In genomic region chr19:53195265-53195879, GRCh38 we compare ENCODE assay signal across 8 cellular contexts. TPM values are rescaled to one million over a fixed set of nuclear protein-coding genes. Genes with fewer than 3 reads are reported as not detected.
DNase-seq lines count a peak whose midpoint lies in the region; ATAC-seq and TF ChIP-seq lines count a peak whose summit lies in the region.

No MANE protein-coding gene starts in this region.

- H3K36me3 ChIP-seq in H7 (replicated peaks; ENCODE audit: control insufficient read depth, insufficient read depth, low read length): no peaks in the 10 kb centered on the region

- DNase-seq in AG09309 (ENCODE audit: low read depth) (peak; percentile 58), H7 (peak; percentile 80), NCI-H460 (ENCODE audit: extremely low read depth, low read depth) (peak; percentile 20), kidney tubule cell (ENCODE audit: low spot score) (peak; percentile 76)
- peak; percentile 51 for DNase-seq in activated CD4-positive, alpha-beta T cell treated with anti-CD3 and anti-CD28 coated beads for 1 hour
- DNase-seq in central memory CD8-positive, alpha-beta T cell (ENCODE audit: low spot score in 2 of 2): peak; percentile 50 to 65
- DNase-seq in stimulated activated CD4-positive, alpha-beta T cell treated with anti-CD3 and anti-CD28 coated beads, Interleukin-2, amount 100 ng/mL, for 48 hours: peak; percentile 57 to 60

- H3K4me3 ChIP-seq in AG09309 (ENCODE audit: control insufficient read depth, low read depth, low read length): no peak overlapping the region
- H3K4me3 ChIP-seq in H7 (ENCODE audit: insufficient read depth, low read depth, low read length): no peak overlapping the region

- no peak overlapping the region for H3K27ac Mint-ChIP-seq in central memory CD8-positive, alpha-beta T cell (ENCODE audit: low read depth)

- H3K27me3 ChIP-seq in H7 (ENCODE audit: control insufficient read depth, insufficient read depth, low read length): peaks cover 5% of the 10 kb centered on the region; the same call in 1 of the 2 replicates

- H3K27me3 Mint-ChIP-seq in central memory CD8-positive, alpha-beta T cell: no peaks in the 10 kb centered on the region

- H3K9me3 Mint-ChIP-seq in central memory CD8-positive, alpha-beta T cell: peaks cover 5% of the 10 kb centered on the region

- peak; percentile 52 for ATAC-seq in central memory CD8-positive, alpha-beta T cell (replicated peaks; ENCODE audit: extremely low read depth, poor library complexity, severe bottlenecking)
- no peak for ATAC-seq in HG03520 (IDR thresholded peaks at IDR 0.05; ENCODE audit: unreplicated experiment)

- H3K36me3 Mint-ChIP-seq in central memory CD8-positive, alpha-beta T cell (ENCODE audit: insufficient read depth): peaks cover 16% of the 10 kb centered on the region

- peak; percentile 89 for TF ChIP-seq CTCF in AG09309 (IDR thresholded peaks at IDR 0.05; ENCODE audit: control insufficient read depth, insufficient read depth, low read depth, low read length, missing control alignments)

- peak overlapping the region; percentile 98 for H3K4me3 Mint-ChIP-seq in central memory CD8-positive, alpha-beta T cell

- peaks cover 33% of the 10 kb centered on the region for H3K4me1 Mint-ChIP-seq in central memory CD8-positive, alpha-beta T cell

RNA-seq across cellular contexts. Expression of gene ZNF665, which starts 2.2 kb away (rescaled TPM):
- 3.9 and 4.0 TPM in 2 replicates for total RNA-seq in H7 (2014; rRNA removed; shearing (Covaris generic))
- total RNA-seq in NCI-H460 (2014; rRNA removed; shearing (Covaris generic)): not detected in 2 replicates
- not detected in 2 replicates for polyA plus RNA-seq in NCI-H460 (2014; cell fraction: nucleus; rRNA removed)

RNA-seq across cellular contexts. Expression of gene ZNF347, which starts 36.5 kb away (rescaled TPM):
- 7.1 and 9.7 TPM in 2 replicates for total RNA-seq in H7 (2014; rRNA removed; shearing (Covaris generic))
- total RNA-seq in NCI-H460 (2014; rRNA removed; shearing (Covaris generic)): 1.3 and 2.0 TPM in 2 replicates
- polyA plus RNA-seq in NCI-H460 (2014; cell fraction: nucleus; rRNA removed): 0.40 and 0.41 TPM in 2 replicates

RNA-seq across cellular contexts. Expression of gene ZNF677, which starts 59.3 kb away (rescaled TPM):
- total RNA-seq in H7 (2014; rRNA removed; shearing (Covaris generic)): 1.00 and 1.0 TPM in 2 replicates
- total RNA-seq in NCI-H460 (2014; rRNA removed; shearing (Covaris generic)): not detected in 2 replicates
- polyA plus RNA-seq in NCI-H460 (2014; cell fraction: nucleus; rRNA removed): not detected in 2 replicates

Comparison
In these comparisons a context has a peak if more than half of its experiments do, and no peak if none do; other contexts are left out.
1. DNase-seq: peak in every context shown above with its lines; median percentile 80 in H7; 76 in kidney tubule cell; 58 in stimulated activated CD4-positive, alpha-beta T cell treated with anti-CD3 and anti-CD28 coated beads, Interleukin-2, amount 100 ng/mL, for 48 hours; 58 in AG09309; 58 in central memory CD8-positive, alpha-beta T cell; 51 in activated CD4-positive, alpha-beta T cell treated with anti-CD3 and anti-CD28 coated beads for 1 hour; 20 in NCI-H460.